Comparison of ENCODE assay signal across 8 cellular contexts in the genomic region with DNA sequence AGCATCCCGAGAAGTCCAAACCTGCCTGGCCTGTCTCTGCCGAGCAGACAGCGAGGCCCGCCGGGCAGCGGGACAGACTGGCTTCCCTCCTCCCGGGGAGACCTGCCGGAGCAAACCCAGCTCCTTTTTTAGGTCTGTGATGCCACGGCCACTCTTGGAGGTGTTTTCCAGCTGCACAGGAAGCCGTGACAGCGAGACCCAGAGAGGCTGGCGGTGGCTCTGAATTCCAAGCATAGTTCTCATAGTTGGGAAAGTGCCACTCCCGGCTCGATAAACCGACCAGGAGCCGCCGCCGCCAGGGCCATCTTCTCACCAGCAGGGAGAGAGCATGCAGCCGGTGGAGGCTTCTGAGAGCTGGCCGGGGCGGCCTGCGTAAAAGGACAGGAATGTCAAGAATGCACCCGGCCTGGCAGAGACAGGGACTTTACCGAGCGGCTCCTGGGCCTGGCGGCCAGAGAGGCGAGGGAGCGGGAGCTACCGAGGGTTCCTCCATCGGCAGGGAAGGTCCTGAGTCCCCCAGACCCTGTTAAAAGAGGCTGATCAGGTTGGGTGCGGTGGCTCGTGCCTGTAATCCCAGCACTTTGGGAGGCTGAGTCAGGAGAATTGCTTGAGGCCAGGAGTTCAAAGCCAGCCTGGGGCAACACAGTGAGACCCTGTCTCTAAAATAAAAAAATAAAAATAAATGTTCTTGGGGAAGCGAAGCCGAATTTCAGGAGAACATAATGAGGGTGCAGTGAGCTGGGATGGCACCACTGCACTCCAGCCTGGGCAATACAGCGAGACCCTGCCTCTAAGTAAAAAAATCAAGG.
DNase-seq lines count a peak whose midpoint lies in the region; ATAC-seq and TF ChIP-seq lines count a peak whose summit lies in the region.

No MANE protein-coding gene starts in this region.

- peak; percentile 84 for DNase-seq in HT-29 (ENCODE audit: low spot score)
- DNase-seq in caudate nucleus (lab: John Stamatoyannopoulos, UW), result peak in 1 of 61 donors; percentile 46
- peak; percentile 99 for DNase-seq in kidney tubule cell (ENCODE audit: low spot score)
- DNase-seq in testis, result peak; percentile 92
- no peak for DNase-seq in activated CD4-positive, alpha-beta T cell treated with anti-CD3 and anti-CD28 coated beads for 1 hour
- DNase-seq in NCI-H2081 (lab: John Stamatoyannopoulos, UW), result no peak

- no peaks in the 10 kb centered on the region for H3K36me3 ChIP-seq in testis (ENCODE audit: low read depth, missing control alignments)

- no peak overlapping the region for H3K4me3 ChIP-seq in testis

- H3K9me3 ChIP-seq in testis, result no peaks in the 10 kb centered on the region

- TF ChIP-seq POLR2A in testis (IDR thresholded peaks at IDR 0.05), result no peak

- H3K27me3 ChIP-seq in testis, result no peaks in the 10 kb centered on the region

- ATAC-seq in GM21717 (IDR thresholded peaks at IDR 0.05; ENCODE audit: unreplicated experiment), result no peak
- ATAC-seq in GM21723 (IDR thresholded peaks at IDR 0.05; ENCODE audit: unreplicated experiment), result no peak

- H3K27ac ChIP-seq in caudate nucleus (ENCODE audit: low read depth, low read length) (peak overlapping the region; percentile 6), testis (peak overlapping the region; percentile 61 to 88)

- intact Hi-C loops in testis (cut with DNase I; ENCODE audit: low total_unique reads), result loop anchor here (5.0 kb wide), 1 partner anchor 64 kb away; the partner anchor contains the start of gene GADD45B

- WGBS in testis, 2 donors, result 31 to 54% methylated on average over 13 to 35 of the region's 35 CpGs

- TF ChIP-seq CTCF in testis (IDR thresholded peaks at IDR 0.05), result peak in 2 of 3 experiments; percentile 13 to 32

- peaks cover 59% of the 10 kb centered on the region for H3K4me1 ChIP-seq in testis

Comparison
In these comparisons a context has a peak if more than half of its experiments do, and no peak if none do; other contexts are left out.
1. DNase-seq: peak in HT-29 (single experiment), kidney tubule cell (single experiment) and testis (single experiment); none in activated CD4-positive, alpha-beta T cell treated with anti-CD3 and anti-CD28 coated beads for 1 hour (single experiment) and NCI-H2081 (0 of 2).